In genomic region chr4:185272232-185272631, GRCh38 we compare ENCODE assay signal across 16 cellular contexts.
DNase-seq lines count a peak whose midpoint lies in the region; ATAC-seq, FAIRE-seq and TF ChIP-seq lines count a peak whose summit lies in the region.
"Had no signal": no experiment of that assay in that cellular context is flagged by ENCODE, and none has a peak within 500 bp of the region (broad histone marks: within the 10 kb centered on the region; RNA-seq: fewer than 3 reads in every experiment).

No MANE protein-coding gene starts in this region.

- ATAC-seq in HepG2 (no peak), right lobe of liver (no peak), PC-3 (no peak), upper lobe of right lung (peak; percentile 63), GM19463 (IDR thresholded peaks at IDR 0.05; ENCODE audit: unreplicated experiment) (no peak), left lobe of liver (no peak)
- ATAC-seq: A549, Panc1, T-cell had no signal

- DNase-seq in HepG2 (ENCODE audit: low spot score) = peak; percentile 24
- no peak for DNase-seq in right lobe of liver
- DNase-seq in PC-3 = no peak
- DNase-seq in iris pigment epithelial cell (ENCODE audit: low read depth) = peak; percentile 23
- DNase-seq in upper lobe of right lung = no peak
- DNase-seq in coronary artery (ENCODE audit: low spot score) = no peak
- no peak for DNase-seq in left lobe of liver (ENCODE audit: low spot score)
- DNase-seq: DMS79, Karpas-422, NCI-H1694, NCI-H510A treated with DMSO at 0.1 percent for 48 hours, T-cell had no signal

- no peak overlapping the region for H3K27ac ChIP-seq in HepG2 (ENCODE audit: extremely low read length, insufficient read depth, low read length)
- H3K27ac ChIP-seq in right lobe of liver = no peak overlapping the region
- H3K27ac ChIP-seq in PC-3 (ENCODE audit: low read length) = no peak overlapping the region
- no peak overlapping the region for H3K27ac ChIP-seq in upper lobe of right lung
- no peak overlapping the region for H3K27ac ChIP-seq in coronary artery
- H3K27ac ChIP-seq: A549 had no signal

- no peaks in the 10 kb centered on the region for H3K27me3 ChIP-seq in HepG2 (ENCODE audit: control insufficient read depth in 1 of 2, insufficient read depth in 2 of 2, low read length in 2 of 2)
- H3K27me3 ChIP-seq in right lobe of liver = no peaks in the 10 kb centered on the region
- H3K27me3 ChIP-seq in PC-3 (ENCODE audit: low read length) = no peaks in the 10 kb centered on the region
- no peaks in the 10 kb centered on the region for H3K27me3 ChIP-seq in upper lobe of right lung

- CTCF ChIA-PET in HepG2 (lab: Yijun Ruan, JAX; ENCODE audit: low intra/inter-chr PET ratio, low total read pairs) (no interaction called here), PC-3 (lab: Charles Lee) (no interaction called here)

- BruUV-seq in HepG2 (replicated peaks; lab: Mats Ljungman, UMichigan) (no TSS peak), PC-3 (replicated peaks; lab: Mats Ljungman, UMichigan) (no TSS peak)

- H3K9ac ChIP-seq in HepG2 (ENCODE audit: insufficient read depth, low read depth, low read length) (no peak overlapping the region), PC-3 (ENCODE audit: low read length) (no peak overlapping the region)

- no peak overlapping the region for H3K4me2 ChIP-seq in HepG2 (ENCODE audit: low read depth, low read length)
- peak overlapping the region; percentile 23; the same call in 1 of the 2 replicates for H3K4me2 ChIP-seq in PC-3 (ENCODE audit: low read length)
- H3K4me2 ChIP-seq: A549 had no signal

- no peaks in the 10 kb centered on the region for H3K9me3 ChIP-seq in HepG2 (ENCODE audit: low read length)
- no peaks in the 10 kb centered on the region for H3K9me3 ChIP-seq in right lobe of liver
- no peaks in the 10 kb centered on the region for H3K9me3 ChIP-seq in PC-3 (ENCODE audit: low read length)
- no peaks in the 10 kb centered on the region for H3K9me3 ChIP-seq in upper lobe of right lung
- H3K9me3 ChIP-seq: A549 had no signal

- intact Hi-C loops in HepG2 (cut with micrococcal nuclease; ENCODE audit: unreplicated experiment) = no loop called here
- intact Hi-C loops in right lobe of liver (cut with DNase I) = no loop called here
- intact Hi-C loops in PC-3 (cut with micrococcal nuclease) = no loop called here
- intact Hi-C loops in upper lobe of right lung (cut with DNase I) = no loop called here

- TF ChIP-seq EP300 in HepG2 (IDR thresholded peaks at IDR 0.05; ENCODE audit: low read depth in 2 of 2, low read length in 2 of 2) (no peak), HepG2 (CRISPR knock-in tag; IDR thresholded peaks at IDR 0.05; ENCODE audit: borderline replicate concordance) (no peak)

- no peak for FAIRE-seq in HepG2 (lab: Jason Lieb, UNC)
- FAIRE-seq: A549, H1 had no signal

- no peak for TF ChIP-seq POLR2A in HepG2 (IDR thresholded peaks at IDR 0.05; ENCODE audit: insufficient read depth in 1 of 2, low read depth in 2 of 2, low read length in 2 of 2)
- no peak for TF ChIP-seq POLR2A in right lobe of liver (IDR thresholded peaks at IDR 0.05)

- H3K4me3 ChIP-seq in HepG2 (replicated peaks in 1 of 3; ENCODE audit: insufficient read depth in 1 of 3, low read depth in 2 of 3, low read length in 3 of 3) = no peak overlapping the region
- H3K4me3 ChIP-seq in right lobe of liver = no peak overlapping the region
- H3K4me3 ChIP-seq in PC-3 (ENCODE audit: low read length) = no peak overlapping the region
- H3K4me3 ChIP-seq in upper lobe of right lung = no peak overlapping the region
- no peak overlapping the region for H3K4me3 ChIP-seq in coronary artery
- H3K4me3 ChIP-seq: A549 had no signal

- 86% methylated on average over 6 of the region's 6 CpGs for WGBS in HepG2 (ENCODE audit: low lambda C conversion rate)
- WGBS in right lobe of liver (ENCODE audit: insufficient coverage, low coverage, low lambda C conversion rate, missing lambda C conversion rate) = 76% methylated on average over 3 of the region's 6 CpGs

- TF ChIP-seq CTCF in HepG2 (CRISPR knock-in tag; IDR thresholded peaks at IDR 0.05) (no peak), right lobe of liver (IDR thresholded peaks at IDR 0.05) (no peak), PC-3 (conservative IDR thresholded peaks at IDR 0.05; ENCODE audit: low read depth, low read length) (no peak), upper lobe of right lung (IDR thresholded peaks at IDR 0.05) (no peak), coronary artery (IDR thresholded peaks at IDR 0.05) (no peak)

- H3K36me3 ChIP-seq in HepG2 (replicated peaks in 1 of 2; ENCODE audit: control insufficient read depth in 1 of 2, insufficient read depth in 2 of 2, low read length in 2 of 2) = peaks cover 6 to 30% of the 10 kb centered on the region in 2 experiments; a peak in 4 of 5 replicates
- H3K36me3 ChIP-seq in right lobe of liver = peaks cover 0 to 6% (median 0%) of the 10 kb centered on the region in 4 donors
- no peaks in the 10 kb centered on the region for H3K36me3 ChIP-seq in PC-3 (ENCODE audit: low read depth, low read length)
- peaks cover 15% of the 10 kb centered on the region for H3K36me3 ChIP-seq in upper lobe of right lung

- H3K79me2 ChIP-seq in HepG2 (ENCODE audit: insufficient read depth, low read length) = no peaks in the 10 kb centered on the region
- no peaks in the 10 kb centered on the region for H3K79me2 ChIP-seq in PC-3 (ENCODE audit: low read length)

- TF ChIP-seq RAD21 in HepG2 (CRISPR knock-in tag; IDR thresholded peaks at IDR 0.05) = no peak

- H3K4me1 ChIP-seq in HepG2 (ENCODE audit: insufficient read depth, low read length) (peaks cover 31% of the 10 kb centered on the region), right lobe of liver (no peaks in the 10 kb centered on the region), PC-3 (ENCODE audit: insufficient read depth, low read length) (peaks cover 58% of the 10 kb centered on the region), upper lobe of right lung (peaks cover 4% of the 10 kb centered on the region)

- in situ Hi-C loops in HepG2 (cut with HindIII; ENCODE audit: extremely low pct_ligation_motif_present, low pct_unique_long_range_greater_than_20kb) = no loop called here

- POLR2A ChIA-PET in HepG2 (lab: Yijun Ruan, JAX) = no interaction called here
- POLR2A ChIA-PET in PC-3 (lab: Charles Lee; ENCODE audit: unreplicated experiment) = no interaction called here

- H3F3A ChIP-seq in PC-3 (ENCODE audit: low read length, unreplicated experiment) = no peaks in the 10 kb centered on the region

- H2AFZ ChIP-seq in HepG2 (ENCODE audit: low read length) = no peak overlapping the region
- H2AFZ ChIP-seq in PC-3 (ENCODE audit: low read length) = no peak overlapping the region

- H3K9me2 ChIP-seq in PC-3 (replicated peaks; ENCODE audit: low read length) = no peaks in the 10 kb centered on the region

- H4K20me1 ChIP-seq in HepG2 (ENCODE audit: insufficient read depth, low read length) (no peaks in the 10 kb centered on the region; the same call in 1 of the 2 replicates), PC-3 (ENCODE audit: low read length) (no peaks in the 10 kb centered on the region)

TF ChIP-seq in HepG2, 621 proteins besides CTCF, POLR2A, EP300 and RAD21:
- peak; percentile 38; the same call in 1 of the 2 replicates for TF ChIP-seq CEBPB (IDR thresholded peaks at IDR 0.05; ENCODE audit: borderline replicate concordance, low read depth, low read length)
- no peak for TF ChIP-seq ZBTB49 (CRISPR knock-in tag; IDR thresholded peaks at IDR 0.05; ENCODE audit: borderline replicate concordance)
- 0 out of 2 replicates have a peak, but pooled peaks have one; percentile 28 for TF ChIP-seq ZBTB33 (CRISPR knock-in tag; IDR thresholded peaks at IDR 0.05)
- TF ChIP-seq SOX13 (IDR thresholded peaks at IDR 0.05) = no peak
- TF ChIP-seq SOX13 (CRISPR knock-in tag; conservative IDR thresholded peaks at IDR 0.05 in 1 of 2, IDR thresholded peaks at IDR 0.05 in 1 of 2) = peak in 1 of 2 experiments; percentile 24; a peak in 1 of 4 replicates
TF ChIP-seq in HepG2: peak in this region for 3.

Comparison
In these comparisons a context has a peak if more than half of its experiments do, and no peak if none do; other contexts are left out.
1. DNase-seq: peak in HepG2 (single experiment) and iris pigment epithelial cell (single experiment); none in right lobe of liver (0 of 3), PC-3 (single experiment), upper lobe of right lung (single experiment), coronary artery (single experiment) and left lobe of liver (single experiment).